Comparison of ENCODE assay signal across 8 cellular contexts in the genomic region with DNA sequence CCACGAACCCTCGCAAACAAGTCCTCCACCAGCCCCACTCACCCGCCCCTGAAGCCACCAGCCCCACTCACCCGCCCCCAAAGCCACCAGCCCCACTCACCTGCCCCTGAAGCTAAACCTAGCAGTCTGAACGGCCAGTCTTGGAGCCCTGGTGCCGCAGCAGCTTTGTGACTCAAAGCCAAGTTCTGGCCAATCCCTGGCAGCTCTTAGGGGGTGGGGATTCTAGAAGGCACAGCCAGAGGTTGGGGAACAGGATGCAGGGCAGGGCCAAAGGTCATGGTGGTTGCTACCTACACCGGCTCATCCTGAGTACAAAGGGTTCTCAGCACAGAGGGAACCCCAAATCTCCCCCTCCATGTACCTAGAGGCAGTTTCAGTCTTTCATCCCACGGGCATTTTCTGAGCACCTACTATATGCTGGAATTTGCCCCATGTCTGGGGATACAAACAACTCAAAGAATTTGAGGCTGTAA. TPM values are rescaled to one million over a fixed set of nuclear protein-coding genes. Genes with fewer than 3 reads are reported as not detected.
DNase-seq lines count a peak whose midpoint lies in the region; ATAC-seq and TF ChIP-seq lines count a peak whose summit lies in the region.

A gene with protein sequence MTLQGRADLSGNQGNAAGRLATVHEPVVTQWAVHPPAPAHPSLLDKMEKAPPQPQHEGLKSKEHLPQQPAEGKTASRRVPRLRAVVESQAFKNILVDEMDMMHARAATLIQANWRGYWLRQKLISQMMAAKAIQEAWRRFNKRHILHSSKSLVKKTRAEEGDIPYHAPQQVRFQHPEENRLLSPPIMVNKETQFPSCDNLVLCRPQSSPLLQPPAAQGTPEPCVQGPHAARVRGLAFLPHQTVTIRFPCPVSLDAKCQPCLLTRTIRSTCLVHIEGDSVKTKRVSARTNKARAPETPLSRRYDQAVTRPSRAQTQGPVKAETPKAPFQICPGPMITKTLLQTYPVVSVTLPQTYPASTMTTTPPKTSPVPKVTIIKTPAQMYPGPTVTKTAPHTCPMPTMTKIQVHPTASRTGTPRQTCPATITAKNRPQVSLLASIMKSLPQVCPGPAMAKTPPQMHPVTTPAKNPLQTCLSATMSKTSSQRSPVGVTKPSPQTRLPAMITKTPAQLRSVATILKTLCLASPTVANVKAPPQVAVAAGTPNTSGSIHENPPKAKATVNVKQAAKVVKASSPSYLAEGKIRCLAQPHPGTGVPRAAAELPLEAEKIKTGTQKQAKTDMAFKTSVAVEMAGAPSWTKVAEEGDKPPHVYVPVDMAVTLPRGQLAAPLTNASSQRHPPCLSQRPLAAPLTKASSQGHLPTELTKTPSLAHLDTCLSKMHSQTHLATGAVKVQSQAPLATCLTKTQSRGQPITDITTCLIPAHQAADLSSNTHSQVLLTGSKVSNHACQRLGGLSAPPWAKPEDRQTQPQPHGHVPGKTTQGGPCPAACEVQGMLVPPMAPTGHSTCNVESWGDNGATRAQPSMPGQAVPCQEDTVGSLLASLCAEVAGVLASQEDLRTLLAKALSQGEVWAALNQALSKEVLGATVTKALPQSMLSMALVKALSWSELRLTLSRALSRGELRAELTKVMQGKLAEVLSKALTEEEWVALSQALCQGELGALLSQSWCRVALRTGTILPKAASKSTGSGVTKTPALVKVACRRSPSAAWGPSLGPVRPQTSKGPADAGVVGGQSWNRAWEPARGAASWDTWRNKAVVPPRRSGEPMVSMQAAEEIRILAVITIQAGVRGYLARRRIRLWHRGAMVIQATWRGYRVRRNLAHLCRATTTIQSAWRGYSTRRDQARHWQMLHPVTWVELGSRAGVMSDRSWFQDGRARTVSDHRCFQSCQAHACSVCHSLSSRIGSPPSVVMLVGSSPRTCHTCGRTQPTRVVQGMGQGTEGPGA (N-terminal part only) (minus strand): TSS at position 150 of the 473 bp plus-strand sequence. CDS start 4,974 bp downstream, outside the sequence.

- peak within 1 kb of the TSS; percentile 46 for H3K4me3 ChIP-seq in coronary artery

- peak within 1 kb of the TSS; percentile 83 to 88 for H3K27ac ChIP-seq in coronary artery

- peak; percentile 40 for DNase-seq in AG20443 (ENCODE audit: low spot score)
- DNase-seq in NCI-H226 = peak; percentile 36
- DNase-seq in coronary artery (ENCODE audit: low spot score) = no peak
- peak; percentile 38 for DNase-seq in myocyte (ENCODE audit: low read depth)
- no peak for DNase-seq in hepatic stellate cell (ENCODE audit: low spot score)
- no peak for DNase-seq in GF-D8 (lab: John Stamatoyannopoulos, UW)

- ATAC-seq in HG03159 (IDR thresholded peaks at IDR 0.05; ENCODE audit: unreplicated experiment) = no peak
- no peak for ATAC-seq in GM21529 (IDR thresholded peaks at IDR 0.05; ENCODE audit: unreplicated experiment)

- TF ChIP-seq CTCF in coronary artery (IDR thresholded peaks at IDR 0.05) = no peak

RNA-seq across cellular contexts. Expression of the gene that starts here (rescaled TPM):
- total RNA-seq in myocyte = 1.1 and 1.2 TPM in 2 replicates
- polyA plus RNA-seq in myocyte (2012) = 0.69 TPM

Comparison
In these comparisons a context has a peak if more than half of its experiments do, and no peak if none do; other contexts are left out.
1. DNase-seq: peak in AG20443 (single experiment), NCI-H226 (single experiment) and myocyte (single experiment); none in coronary artery (single experiment), hepatic stellate cell (single experiment) and GF-D8 (single experiment).